22 cellular contexts compared by ENCODE assay signal in the genomic region with DNA sequence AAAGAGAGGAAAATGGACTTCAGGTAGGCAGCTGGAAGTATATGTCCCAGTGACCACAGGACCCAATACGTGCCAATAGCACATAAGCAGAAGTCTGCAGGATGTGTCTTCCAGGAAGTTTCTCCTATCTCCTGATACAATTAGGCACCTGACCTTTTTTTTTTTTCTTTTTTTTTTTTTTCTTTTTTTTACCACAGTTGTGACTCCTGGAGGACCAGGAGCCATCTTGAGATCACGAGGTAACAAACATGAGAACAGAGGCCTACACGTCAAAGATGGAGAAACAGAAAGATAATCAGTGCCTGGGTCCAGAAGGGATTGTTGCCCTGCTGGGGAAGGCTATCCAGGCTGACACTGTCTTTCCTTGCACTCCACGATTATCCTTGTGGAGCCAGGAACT.
DNase-seq lines count a peak whose midpoint lies in the region; ATAC-seq, FAIRE-seq and TF ChIP-seq lines count a peak whose summit lies in the region.
"Had no signal": no experiment of that assay in that cellular context is flagged by ENCODE, and none has a peak within 500 bp of the region (broad histone marks: within the 10 kb centered on the region; RNA-seq: fewer than 3 reads in every experiment).

No MANE protein-coding gene starts in this region.

- 40% methylated on average over 4 of the region's 4 CpGs for WGBS in K562 (ENCODE audit: insufficient coverage, low coverage, missing lambda C conversion rate)
- 90 to 95% methylated on average over 4 of the region's 4 CpGs for WGBS in esophagus, 2 donors

- CTCF ChIA-PET in K562 (lab: Yijun Ruan, JAX; ENCODE audit: low intra/inter-chr PET ratio) = no interaction called here

- no peak for TF ChIP-seq EP300 in K562 (IDR thresholded peaks at IDR 0.05; ENCODE audit: low read length)

- TF ChIP-seq POLR2A in K562 (conservative IDR thresholded peaks at IDR 0.05) = no peak

- peaks cover 11% of the 10 kb centered on the region for H3K9me3 ChIP-seq in K562 (replicated peaks; ENCODE audit: control insufficient read depth, insufficient read depth, low read depth, low read length)
- peaks cover 0 to 9% of the 10 kb centered on the region in 2 donors for H3K9me3 ChIP-seq in esophagus (ENCODE audit: control insufficient read depth in 2 of 2, insufficient read depth in 1 of 2, low read depth in 1 of 2, low read length in 1 of 2)
- no peaks in the 10 kb centered on the region for H3K9me3 ChIP-seq in HAP-1
- H3K9me3 ChIP-seq: BE2C had no signal

- no peak for TF ChIP-seq CTCF in K562 (IDR thresholded peaks at IDR 0.05 in 2 of 3, conservative IDR thresholded peaks at IDR 0.05 in 1 of 3; ENCODE audit: insufficient read depth in 2 of 3, low read depth in 1 of 3, low read length in 3 of 3)

- no peaks in the 10 kb centered on the region for H3K27me3 ChIP-seq in K562 (ENCODE audit: control insufficient read depth in 2 of 2, insufficient read depth in 2 of 2, low read length in 2 of 2)
- no peaks in the 10 kb centered on the region for H3K27me3 ChIP-seq in esophagus (ENCODE audit: control insufficient read depth in 1 of 2, insufficient read depth in 2 of 2, low read length in 2 of 2)
- no peaks in the 10 kb centered on the region; the same call in 1 of the 2 replicates for H3K27me3 ChIP-seq in HAP-1 (ENCODE audit: low read depth)
- H3K27me3 ChIP-seq: BE2C, BLaER1 had no signal

- H2AFZ ChIP-seq in K562 (ENCODE audit: low read depth, low read length) = peak overlapping the region; percentile 77

- no peak for TF ChIP-seq RAD21 in K562 (CRISPR knock-in tag; conservative IDR thresholded peaks at IDR 0.05 in 1 of 2, IDR thresholded peaks at IDR 0.05 in 1 of 2)

- DNase-seq in K562 (ENCODE audit: extremely low read depth in 1 of 4, low spot score in 3 of 4) = no peak
- no peak for DNase-seq in DMS53 (lab: John Stamatoyannopoulos, UW)
- DNase-seq in HAP-1 (ENCODE audit: low spot score in 2 of 2) = no peak
- no peak for DNase-seq in SIG-M5 (lab: John Stamatoyannopoulos, UW)
- DNase-seq: 8988T; ACHN; BE2C; C1 segment of cervical spinal cord; CD4-positive, alpha-beta memory T cell; CD4-positive, CD25-positive, alpha-beta regulatory T cell; CD8-positive, alpha-beta memory T cell; COR-L47; DMS 273 treated with DMSO at 0.1 percent for 48 hours; DMS153; DMS79 treated with DMSO at 0.1 percent for 48 hours; GF-D8 had no signal

- no peaks in the 10 kb centered on the region for H3K79me2 ChIP-seq in K562 (ENCODE audit: control insufficient read depth, insufficient read depth, low read length)

- no peak for FAIRE-seq in K562 (lab: Jason Lieb, UNC)
- FAIRE-seq: A204.1, G401.6, GM12891, GM18507 had no signal

- no peak overlapping the region; the same call in 1 of the 2 replicates for H3K4me2 ChIP-seq in K562 (ENCODE audit: insufficient read depth, low read length)
- H3K4me2 ChIP-seq: BLaER1 had no signal

- H3K9ac ChIP-seq in K562 (ENCODE audit: insufficient read depth in 1 of 2, low read depth in 2 of 2, low read length in 2 of 2) = no peak overlapping the region
- H3K9ac ChIP-seq: BLaER1 had no signal

- BruUV-seq in K562 (replicated peaks; lab: Mats Ljungman, UMichigan) = no TSS peak

- H3K27ac ChIP-seq in K562 (ENCODE audit: extremely low read depth, low read depth, low read length) (peak overlapping the region; percentile 83; the same call in 2 of the 3 replicates), esophagus (ENCODE audit: low read depth in 2 of 2, low read length in 1 of 2) (peak overlapping the region; percentile 0 to 20)
- H3K27ac ChIP-seq: BLaER1 had no signal

- ATAC-seq in K562 = peak; percentile 8; the same call in 1 of the 3 replicates

- intact Hi-C loops in K562 (cut with micrococcal nuclease) = no loop called here

- H3K36me3 ChIP-seq in K562 (ENCODE audit: control insufficient read depth, insufficient read depth, low read length) (no peaks in the 10 kb centered on the region), esophagus (ENCODE audit: control insufficient read depth in 2 of 2, insufficient read depth in 2 of 2, low read length in 1 of 2) (no peaks in the 10 kb centered on the region), HAP-1 (replicated peaks) (no peaks in the 10 kb centered on the region)
- H3K36me3 ChIP-seq: BE2C, BLaER1 had no signal

- no peaks in the 10 kb centered on the region for H4K20me1 ChIP-seq in K562 (replicated peaks; ENCODE audit: control insufficient read depth, insufficient read depth, low read length)
- H4K20me1 ChIP-seq: BLaER1 had no signal

- H3K4me3 ChIP-seq in K562 (no peak overlapping the region), esophagus (ENCODE audit: low read depth in 1 of 2, low read length in 2 of 2) (no peak overlapping the region), HAP-1 (no peak overlapping the region)
- H3K4me3 ChIP-seq: BLaER1 had no signal

- H3K9me1 ChIP-seq in K562 (ENCODE audit: control insufficient read depth, insufficient read depth, low read length) = no peaks in the 10 kb centered on the region

- in situ Hi-C loops in K562 (cut with MboI) (no loop called here), HAP-1 (cut with MboI; ENCODE audit: low sequenced_read_pairs) (no loop called here)

- POLR2A ChIA-PET in K562 (lab: Yijun Ruan, JAX) = no interaction called here

- H3K4me1 ChIP-seq in K562 (replicated peaks in 1 of 2; ENCODE audit: control insufficient read depth in 2 of 2, insufficient read depth in 2 of 2, low read length in 2 of 2) = peaks cover 0 to 30% of the 10 kb centered on the region in 2 experiments; a peak in 2 of 5 replicates
- H3K4me1 ChIP-seq in esophagus (ENCODE audit: control insufficient read depth in 2 of 2, insufficient read depth in 2 of 2, low read length in 1 of 2) = no peaks in the 10 kb centered on the region
- no peaks in the 10 kb centered on the region for H3K4me1 ChIP-seq in HAP-1
- H3K4me1 ChIP-seq: BE2C, BLaER1 had no signal

TF ChIP-seq in K562, 482 proteins besides CTCF, POLR2A, EP300 and RAD21 (continues in another document):
- TF ChIP-seq MECOM (CRISPR knock-in tag; IDR thresholded peaks at IDR 0.05) (0 out of 2 replicates have a peak, but pooled peaks have one; percentile 47), NR2C1 (IDR thresholded peaks at IDR 0.05) (no peak), NR2C1 (tag; IDR thresholded peaks at IDR 0.05) (peak; percentile 39; the same call in 1 of the 2 replicates), SMAD4 (CRISPR knock-in tag; conservative IDR thresholded peaks at IDR 0.05) (0 out of 2 replicates have a peak, but pooled peaks have one; percentile 28), IRF9 (tag; IDR thresholded peaks at IDR 0.05) (0 out of 2 replicates have a peak, but pooled peaks have one; percentile 33), FOXA1 (IDR thresholded peaks at IDR 0.05; ENCODE audit: borderline replicate concordance) (no peak)
